Comparison of ENCODE assay signal across 8 cellular contexts in genomic region chr11:13955971-13956421, GRCh38. TPM values are rescaled to one million over a fixed set of nuclear protein-coding genes. Genes with fewer than 3 reads are reported as not detected.
DNase-seq lines count a peak whose midpoint lies in the region; ATAC-seq and TF ChIP-seq lines count a peak whose summit lies in the region.

No MANE protein-coding gene starts in this region.

- H3K4me3 ChIP-seq in GM12865 (ENCODE audit: low read depth, low read length) (no peak overlapping the region), retinal pigment epithelial cell (ENCODE audit: low read length) (no peak overlapping the region)

- H3K36me3 Mint-ChIP-seq in activated naive CD8-positive, alpha-beta T cell treated with anti-CD3 and anti-CD28 coated beads for 36 hours: no peaks in the 10 kb centered on the region

- no peak overlapping the region for H3K27ac Mint-ChIP-seq in activated naive CD8-positive, alpha-beta T cell treated with anti-CD3 and anti-CD28 coated beads for 36 hours

- H3K9me3 Mint-ChIP-seq in activated naive CD8-positive, alpha-beta T cell treated with anti-CD3 and anti-CD28 coated beads for 36 hours: no peaks in the 10 kb centered on the region

- peak; percentile 72 for DNase-seq in GM12865 (ENCODE audit: low read depth)
- DNase-seq in RPMI8226: peak; percentile 41
- peak; percentile 29 for DNase-seq in activated naive CD8-positive, alpha-beta T cell treated with anti-CD3 and anti-CD28 coated beads for 36 hours
- peak; percentile 47 for DNase-seq in left cardiac atrium
- DNase-seq in retinal pigment epithelial cell (ENCODE audit: low read depth): no peak
- no peak for DNase-seq in GM19240 (ENCODE audit: insufficient read length, low spot score)

- TF ChIP-seq CTCF in GM12865 (IDR thresholded peaks at IDR 0.05; ENCODE audit: insufficient read depth, low read depth, low read length, missing control alignments): peak; percentile 72
- TF ChIP-seq CTCF in retinal pigment epithelial cell (conservative IDR thresholded peaks at IDR 0.05; ENCODE audit: low read depth, low read length): peak; percentile 88

- peak; percentile 64 for ATAC-seq in HG03565 (IDR thresholded peaks at IDR 0.05; ENCODE audit: unreplicated experiment)
- peak; percentile 53 to 73 for ATAC-seq in left cardiac atrium
- ATAC-seq in GM19328 (IDR thresholded peaks at IDR 0.05; ENCODE audit: unreplicated experiment): no peak

- intact Hi-C loops in left cardiac atrium (cut with DNase I): loop anchor here (1.0 to 2.0 kb wide), 3 partner anchors 193 to 293 kb away; no protein-coding TSS in a partner anchor

- H3K27me3 Mint-ChIP-seq in activated naive CD8-positive, alpha-beta T cell treated with anti-CD3 and anti-CD28 coated beads for 36 hours: peaks cover 20% of the 10 kb centered on the region

- H3K4me3 Mint-ChIP-seq in activated naive CD8-positive, alpha-beta T cell treated with anti-CD3 and anti-CD28 coated beads for 36 hours: no peak overlapping the region

- no peaks in the 10 kb centered on the region for H3K4me1 Mint-ChIP-seq in activated naive CD8-positive, alpha-beta T cell treated with anti-CD3 and anti-CD28 coated beads for 36 hours

RNA-seq across cellular contexts. Expression of gene SPON1, which starts 6.5 kb away (rescaled TPM):
- total RNA-seq in activated naive CD8-positive, alpha-beta T cell treated with anti-CD3 and anti-CD28 coated beads for 36 hours: 1 to 10 TPM in 1 of 2 experiments, under 1 TPM in 1; 0.95 to 1.0 TPM
- total RNA-seq in left cardiac atrium: 10 to 100 TPM; 21.1 to 23.4 TPM

Comparison
In these comparisons a context has a peak if more than half of its experiments do, and no peak if none do; other contexts are left out.
1. DNase-seq: peak in GM12865 (single experiment), RPMI8226 (single experiment), activated naive CD8-positive, alpha-beta T cell treated with anti-CD3 and anti-CD28 coated beads for 36 hours (single experiment) and left cardiac atrium (single experiment); none in retinal pigment epithelial cell (single experiment) and GM19240 (single experiment).
2. RNA of gene SPON1, which starts 6.5 kb away (total RNA-seq): 21.1 to 23.4 TPM in left cardiac atrium; 0.95 to 1.0 TPM in activated naive CD8-positive, alpha-beta T cell treated with anti-CD3 and anti-CD28 coated beads for 36 hours; every median in the first group is over 10 times any median in the second.